ENCODE assay signal across 10 cellular contexts in genomic region chr3:14592390-14592789, GRCh38. TPM values are rescaled to one million over a fixed set of nuclear protein-coding genes. Genes with fewer than 3 reads are reported as not detected.
"Had no signal": no experiment of that assay in that cellular context is flagged by ENCODE, and none has a peak within 500 bp of the region (broad histone marks: within the 10 kb centered on the region; RNA-seq: fewer than 3 reads in every experiment).

No MANE protein-coding gene starts in this region.

- H3K9me3 Mint-ChIP-seq: H9 had no signal

- H3K4me3 ChIP-seq: GM23248, K562 had no signal

- H3K4me3 Mint-ChIP-seq: H9 had no signal

- H3K27ac ChIP-seq: GM23248 had no signal

- FAIRE-seq: H54, HTR-8/SVneo, K562 had no signal

- H3K9ac ChIP-seq: GM23248 had no signal

- H2AFZ ChIP-seq: GM23248 had no signal

- DNase-seq: GM23248, GOT3, H9, HCEC 1CT, IMR-90, KG1 had no signal

- H3K27ac Mint-ChIP-seq: H9 had no signal

RNA-seq across cellular contexts. Expression of gene GRIP2, which starts 52.2 kb away (rescaled TPM):
- total RNA-seq: HT-29, IMR-90, K562 had no signal
